Comparison of ENCODE assay signal across 9 cellular contexts in the genomic region with DNA sequence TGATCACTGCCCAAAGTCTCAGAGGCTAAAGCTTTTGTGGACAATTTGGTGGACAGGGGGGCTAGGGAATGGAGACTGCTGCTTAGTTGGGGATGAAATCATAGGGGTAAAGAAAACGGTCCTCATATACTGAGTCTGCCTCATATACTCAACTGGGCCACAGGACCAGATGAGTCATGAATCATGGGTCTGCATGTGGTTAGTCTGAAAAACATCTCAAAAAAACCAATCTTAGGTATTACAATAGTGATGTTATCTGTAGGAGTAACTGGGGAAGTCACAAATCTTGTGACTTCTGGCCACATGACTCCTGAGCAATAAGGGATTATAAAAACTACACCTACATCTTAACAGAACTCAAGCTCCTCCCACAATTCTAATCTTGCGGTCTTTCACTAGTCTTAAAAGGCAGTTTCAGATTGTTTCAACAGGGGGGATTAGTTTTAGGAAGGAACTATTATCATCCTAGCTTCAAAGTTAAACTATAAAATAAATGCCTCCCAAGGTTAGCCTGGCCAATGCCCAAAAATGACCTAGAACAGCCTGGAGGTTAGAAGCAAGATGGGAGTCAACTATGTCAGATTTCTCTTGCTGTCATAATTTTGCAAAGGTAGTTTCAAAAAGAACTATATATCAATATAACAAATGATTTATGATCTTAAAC. TPM values are rescaled to one million over a fixed set of nuclear protein-coding genes. Genes with fewer than 3 reads are reported as not detected.
DNase-seq lines count a peak whose midpoint lies in the region; ATAC-seq and TF ChIP-seq lines count a peak whose summit lies in the region.
"Had no signal": no experiment of that assay in that cellular context is flagged by ENCODE, and none has a peak within 500 bp of the region (broad histone marks: within the 10 kb centered on the region; RNA-seq: fewer than 3 reads in every experiment).

No MANE protein-coding gene starts in this region.

- peak; percentile 58 for DNase-seq in activated CD8-positive, alpha-beta memory T cell treated with anti-CD3 and anti-CD28 coated beads for 24 hours
- no peak for DNase-seq in activated CD8-positive, alpha-beta memory T cell treated with anti-CD3 and anti-CD28 coated beads, Interleukin-2, amount 50 U/mL, for 4 hours
- peak; percentile 36 for DNase-seq in activated CD4-positive, alpha-beta memory T cell treated with anti-CD3 and anti-CD28 coated beads, Interleukin-2, amount 10 ng/mL, durations not matched to agents 7 days and 5 days
- no peak for DNase-seq in natural killer cell treated with Interleukin-12 subunit alpha and Interleukin-12 subunit beta and Interleukin-15 and Interleukin-18, amount 100 ng/mL, for 72 hours (ENCODE audit: low spot score)
- DNase-seq in iPS-NIHi7 (ENCODE audit: extremely low spot score) = no peak
- DNase-seq in NCI-H2196 (lab: John Stamatoyannopoulos, UW; ENCODE audit: unreplicated experiment) = no peak
- no peak for DNase-seq in osteocyte (ENCODE audit: extremely low spot score, unreplicated experiment)
- DNase-seq: NCI-H1105 had no signal

- TF ChIP-seq CTCF in osteocyte (IDR thresholded peaks at IDR 0.05) = no peak

- H3K4me1 Mint-ChIP-seq in activated CD4-positive, alpha-beta memory T cell treated with anti-CD3 and anti-CD28 coated beads, Interleukin-2, amount 10 ng/mL, durations not matched to agents 7 days and 5 days = peaks cover 36% of the 10 kb centered on the region
- H3K4me1 Mint-ChIP-seq in natural killer cell treated with Interleukin-12 subunit alpha and Interleukin-12 subunit beta and Interleukin-15 and Interleukin-18, amount 100 ng/mL, for 72 hours (ENCODE audit: low read depth in 2 of 2) = peaks cover 49 to 60% of the 10 kb centered on the region in 2 donors
- no peaks in the 10 kb centered on the region for H3K4me1 Mint-ChIP-seq in osteocyte (ENCODE audit: unreplicated experiment)

- H3K4me3 Mint-ChIP-seq in activated CD4-positive, alpha-beta memory T cell treated with anti-CD3 and anti-CD28 coated beads, Interleukin-2, amount 10 ng/mL, durations not matched to agents 7 days and 5 days = no peak overlapping the region
- peak overlapping the region; percentile 28 for H3K4me3 Mint-ChIP-seq in natural killer cell treated with Interleukin-12 subunit alpha and Interleukin-12 subunit beta and Interleukin-15 and Interleukin-18, amount 100 ng/mL, for 72 hours
- H3K4me3 Mint-ChIP-seq in osteocyte (ENCODE audit: unreplicated experiment) = no peak overlapping the region

- H3K27me3 Mint-ChIP-seq in activated CD4-positive, alpha-beta memory T cell treated with anti-CD3 and anti-CD28 coated beads, Interleukin-2, amount 10 ng/mL, durations not matched to agents 7 days and 5 days = no peaks in the 10 kb centered on the region
- H3K27me3 Mint-ChIP-seq in natural killer cell treated with Interleukin-12 subunit alpha and Interleukin-12 subunit beta and Interleukin-15 and Interleukin-18, amount 100 ng/mL, for 72 hours = no peaks in the 10 kb centered on the region
- no peaks in the 10 kb centered on the region for H3K27me3 Mint-ChIP-seq in osteocyte (ENCODE audit: unreplicated experiment)

- POLR2A ChIA-PET in activated CD4-positive, alpha-beta memory T cell treated with anti-CD3 and anti-CD28 coated beads, Interleukin-2, amount 10 ng/mL, durations not matched to agents 7 days and 5 days (lab: Charles Lee) = interaction anchor here (1.7 kb wide), 1 partner anchor 17 kb away, joined by 5 read pairs; no protein-coding TSS in a partner anchor

- H3K36me3 Mint-ChIP-seq in activated CD4-positive, alpha-beta memory T cell treated with anti-CD3 and anti-CD28 coated beads, Interleukin-2, amount 10 ng/mL, durations not matched to agents 7 days and 5 days (ENCODE audit: low read depth) = peaks cover 42% of the 10 kb centered on the region
- H3K36me3 Mint-ChIP-seq in natural killer cell treated with Interleukin-12 subunit alpha and Interleukin-12 subunit beta and Interleukin-15 and Interleukin-18, amount 100 ng/mL, for 72 hours = peaks cover 10% of the 10 kb centered on the region
- H3K36me3 Mint-ChIP-seq in osteocyte (ENCODE audit: unreplicated experiment) = no peaks in the 10 kb centered on the region

- H3K9me3 Mint-ChIP-seq in activated CD4-positive, alpha-beta memory T cell treated with anti-CD3 and anti-CD28 coated beads, Interleukin-2, amount 10 ng/mL, durations not matched to agents 7 days and 5 days = no peaks in the 10 kb centered on the region
- no peaks in the 10 kb centered on the region for H3K9me3 Mint-ChIP-seq in natural killer cell treated with Interleukin-12 subunit alpha and Interleukin-12 subunit beta and Interleukin-15 and Interleukin-18, amount 100 ng/mL, for 72 hours
- H3K9me3 Mint-ChIP-seq in osteocyte (ENCODE audit: unreplicated experiment) = no peaks in the 10 kb centered on the region

- H3K27ac Mint-ChIP-seq in activated CD4-positive, alpha-beta memory T cell treated with anti-CD3 and anti-CD28 coated beads, Interleukin-2, amount 10 ng/mL, durations not matched to agents 7 days and 5 days = peak overlapping the region; percentile 83
- H3K27ac Mint-ChIP-seq in natural killer cell treated with Interleukin-12 subunit alpha and Interleukin-12 subunit beta and Interleukin-15 and Interleukin-18, amount 100 ng/mL, for 72 hours = peak overlapping the region; percentile 55 to 70
- no peak overlapping the region for H3K27ac Mint-ChIP-seq in osteocyte (ENCODE audit: unreplicated experiment)

- ATAC-seq in HG03045 (IDR thresholded peaks at IDR 0.05; ENCODE audit: unreplicated experiment) = peak; percentile 68
- peak; percentile 86 to 90 for ATAC-seq in natural killer cell treated with Interleukin-12 subunit alpha and Interleukin-12 subunit beta and Interleukin-15 and Interleukin-18, amount 100 ng/mL, for 72 hours

- CTCF ChIA-PET in activated CD4-positive, alpha-beta memory T cell treated with anti-CD3 and anti-CD28 coated beads, Interleukin-2, amount 10 ng/mL, durations not matched to agents 7 days and 5 days (lab: Charles Lee) = interaction anchor here (1.2 kb wide), 1 partner anchor 11 kb away, joined by 3 read pairs; no protein-coding TSS in a partner anchor

RNA-seq across cellular contexts. Expression of a gene that starts 17.5 kb away (rescaled TPM):
- 10 to 100 TPM; 25.9 to 26.4 TPM for total RNA-seq in activated CD4-positive, alpha-beta memory T cell treated with anti-CD3 and anti-CD28 coated beads, Interleukin-2, amount 10 ng/mL, durations not matched to agents 7 days and 5 days
- 10 to 100 TPM; 23.0 to 30.5 TPM for total RNA-seq in natural killer cell treated with Interleukin-12 subunit alpha and Interleukin-12 subunit beta and Interleukin-15 and Interleukin-18, amount 100 ng/mL, for 72 hours
- total RNA-seq in osteocyte = 11.3 and 11.9 TPM in 2 replicates

Comparison
In these comparisons a context has a peak if more than half of its experiments do, and no peak if none do; other contexts are left out.
1. DNase-seq: peak in activated CD8-positive, alpha-beta memory T cell treated with anti-CD3 and anti-CD28 coated beads for 24 hours (single experiment) and activated CD4-positive, alpha-beta memory T cell treated with anti-CD3 and anti-CD28 coated beads, Interleukin-2, amount 10 ng/mL, durations not matched to agents 7 days and 5 days (single experiment); none in activated CD8-positive, alpha-beta memory T cell treated with anti-CD3 and anti-CD28 coated beads, Interleukin-2, amount 50 U/mL, for 4 hours (single experiment), natural killer cell treated with Interleukin-12 subunit alpha and Interleukin-12 subunit beta and Interleukin-15 and Interleukin-18, amount 100 ng/mL, for 72 hours (single experiment), iPS-NIHi7 (single experiment), NCI-H2196 (single experiment) and osteocyte (single experiment).